ENCODE assay signal across 7 cellular contexts in the genomic region with DNA sequence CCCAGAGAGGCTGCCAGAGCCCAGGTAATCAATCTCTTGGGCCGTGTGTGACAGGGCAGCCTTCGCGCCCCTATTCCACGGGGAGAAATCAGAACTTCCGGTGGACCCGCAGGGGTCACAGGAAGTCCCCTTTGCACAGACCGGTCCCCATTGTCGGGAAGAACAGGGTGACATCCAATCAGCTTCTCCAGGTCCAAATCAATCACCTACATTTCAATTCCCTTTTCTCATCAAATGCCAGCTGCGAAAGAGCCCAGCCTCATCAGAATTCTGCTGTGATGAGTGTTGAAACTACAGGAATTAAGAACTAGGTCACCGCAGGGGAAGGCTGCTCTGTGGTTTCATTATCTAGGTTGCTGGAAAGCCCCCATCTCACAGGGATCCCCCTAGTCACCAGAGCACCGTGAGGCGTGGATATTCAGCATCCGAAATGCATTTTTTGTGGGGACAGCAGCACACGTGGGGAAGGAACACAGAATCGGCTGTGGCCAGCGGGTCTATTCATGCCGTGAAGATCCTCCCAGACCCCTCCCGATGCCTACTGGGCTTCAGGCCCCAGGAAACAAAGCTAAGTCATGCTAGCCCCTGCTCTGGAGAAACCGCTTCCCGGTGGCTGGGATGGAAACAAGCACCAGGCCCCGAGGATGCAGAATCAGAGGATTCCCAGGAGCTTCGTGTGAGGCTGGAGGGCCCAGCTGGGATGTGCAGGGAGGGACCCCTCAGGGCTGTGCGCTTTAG.
DNase-seq lines count a peak whose midpoint lies in the region; ATAC-seq lines count a peak whose summit lies in the region.

No MANE protein-coding gene starts in this region.

- ATAC-seq in GM19351 (IDR thresholded peaks at IDR 0.05; ENCODE audit: unreplicated experiment) (peak; percentile 90), HG03175 (IDR thresholded peaks at IDR 0.05; ENCODE audit: unreplicated experiment) (peak; percentile 73), left lobe of liver (no peak)

- DNase-seq in activated T-cell treated with anti-CD3 and anti-CD28 coated beads for 24 hours (ENCODE audit: low read depth), result peak; percentile 60
- peak; percentile 38 for DNase-seq in left lobe of liver (ENCODE audit: low spot score)
- peak; percentile 65 to 68 for DNase-seq in stimulated activated CD8-positive, alpha-beta memory T cell treated with anti-CD3 and anti-CD28 coated beads, Interleukin-7, amount 100 ng/mL, for 4 hours (ENCODE audit: low read depth in 2 of 2)
- DNase-seq in RKO (ENCODE audit: low spot score), result no peak
- no peak for DNase-seq in AG08396 (ENCODE audit: low spot score)

Comparison
In these comparisons a context has a peak if more than half of its experiments do, and no peak if none do; other contexts are left out.
1. DNase-seq: peak in activated T-cell treated with anti-CD3 and anti-CD28 coated beads for 24 hours (single experiment), left lobe of liver (single experiment) and stimulated activated CD8-positive, alpha-beta memory T cell treated with anti-CD3 and anti-CD28 coated beads, Interleukin-7, amount 100 ng/mL, for 4 hours (2 of 2); none in RKO (single experiment) and AG08396 (single experiment).